In genomic region chr15:42461261-42461660, GRCh38 we compare ENCODE assay signal across 24 cellular contexts. TPM values are rescaled to one million over a fixed set of nuclear protein-coding genes. Genes with fewer than 3 reads are reported as not detected.
DNase-seq lines count a peak whose midpoint lies in the region; ATAC-seq, FAIRE-seq and TF ChIP-seq lines count a peak whose summit lies in the region.
"Had no signal": no experiment of that assay in that cellular context is flagged by ENCODE, and none has a peak within 500 bp of the region (broad histone marks: within the 10 kb centered on the region; RNA-seq: fewer than 3 reads in every experiment).

No MANE protein-coding gene starts in this region.

- no peak overlapping the region for H3K4me3 ChIP-seq in psoas muscle
- H3K4me3 ChIP-seq: lower lobe of right lung, pancreas, thoracic aorta had no signal

- ATAC-seq in psoas muscle (no peak), HG02759 (IDR thresholded peaks at IDR 0.05; ENCODE audit: unreplicated experiment) (no peak)
- ATAC-seq: activated T-cell treated with anti-CD3 and anti-CD28 coated beads, Interleukin-2, amount 50 U/mL, for 4 hours; lower lobe of right lung; pancreas had no signal

- peak; percentile 83 for FAIRE-seq in G401.6 (lab: Jason Lieb, UNC)
- FAIRE-seq: frontal cortex, pancreas had no signal

- H3K36me3 ChIP-seq in psoas muscle (ENCODE audit: insufficient read depth in 1 of 2, low read depth in 1 of 2) = peaks cover 0 to 28% of the 10 kb centered on the region in 2 donors

- peak; percentile 71 for DNase-seq in SK-MEL-5 (ENCODE audit: low read depth, low spot score)
- peak; percentile 80 for DNase-seq in foreskin melanocyte
- DNase-seq in psoas muscle = no peak
- DNase-seq in medulla oblongata (ENCODE audit: extremely low spot score) = no peak
- DNase-seq in GM13977 (ENCODE audit: low spot score) = no peak
- DNase-seq in GDM1 (lab: John Stamatoyannopoulos, UW) = no peak
- DNase-seq: activated naive CD4-positive, alpha-beta T cell treated with anti-CD3 and anti-CD28 coated beads, Interleukin-2, amount 10 ng/mL, durations not matched to agents 7 days and 5 days; activated T-cell treated with anti-CD3 and anti-CD28 coated beads, Interleukin-2, amount 50 U/mL, for 4 hours; anterior cingulate cortex; CD4-positive, CD25-positive, alpha-beta regulatory T cell; cerebellar nuclear complex; effector CD4-positive, alpha-beta T cell; erythroblast; HCEC 1CT; islet precursor cell; KG1; lower lobe of right lung; NCI-H187 treated with DMSO at 0.1 percent for 48 hours; NCI-H69; pancreas had no signal

- no peaks in the 10 kb centered on the region for H3K27me3 ChIP-seq in psoas muscle (ENCODE audit: insufficient read depth in 3 of 3, low read length in 2 of 3)
- H3K27me3 ChIP-seq: pancreas had no signal

- TF ChIP-seq CTCF in psoas muscle (IDR thresholded peaks at IDR 0.05) = no peak
- no peak for TF ChIP-seq CTCF in GM13977 (IDR thresholded peaks at IDR 0.05; ENCODE audit: extremely low read depth, insufficient read depth, missing control alignments)

- in situ Hi-C loops in SK-MEL-5 (cut with HindIII; ENCODE audit: low pct_unique_long_range_greater_than_20kb, low sequenced_read_pairs) = loop anchor here (25.0 kb wide), 1 partner anchor 199 kb away; the partner anchor contains the start of genes GANC and TMEM87A
- in situ Hi-C loops in GM13977 (cut with MboI; ENCODE audit: low pct_unique_long_range_greater_than_20kb, low sequenced_read_pairs, unreplicated experiment) = no loop called here

- 21 to 54% (median 48%) methylated on average over 3 of the region's 3 CpGs for WGBS in psoas muscle, 3 donors

- intact Hi-C loops in psoas muscle (cut with DNase I) = no loop called here

- H3K4me1 ChIP-seq in psoas muscle = peaks cover 26% of the 10 kb centered on the region

- no peaks in the 10 kb centered on the region for H3K9me3 ChIP-seq in psoas muscle
- H3K9me3 ChIP-seq: lower lobe of right lung, pancreas, thoracic aorta had no signal

- peak overlapping the region; percentile 61 for H3K27ac ChIP-seq in psoas muscle
- H3K27ac ChIP-seq: pancreas had no signal

RNA-seq across cellular contexts. Expression of gene ZNF106, which starts 29.7 kb away (rescaled TPM):
- total RNA-seq in SK-MEL-5 (2014; rRNA removed; shearing (Covaris generic)) = 173 and 184 TPM in 2 replicates
- 65.9 and 94.7 TPM in 2 replicates for polyA plus RNA-seq in SK-MEL-5 (2015; cell fraction: cytosol; rRNA removed)
- 31.5 and 38.4 TPM in 2 replicates for polyA plus RNA-seq in SK-MEL-5 (2015; cell fraction: nucleus; rRNA removed)
- 100 to 1,000 TPM; 520 to 768 (median 704) TPM for total RNA-seq in psoas muscle
- 100 to 1,000 TPM in 2 of 3 donors, 10 to 100 TPM in 1; 76.1 to 617 (median 125) TPM for polyA plus RNA-seq in psoas muscle

RNA-seq across cellular contexts. Expression of gene SNAP23, which starts 34.2 kb away (rescaled TPM):
- total RNA-seq in SK-MEL-5 (2014; rRNA removed; shearing (Covaris generic)) = 62.8 and 68.8 TPM in 2 replicates
- polyA plus RNA-seq in SK-MEL-5 (2015; cell fraction: cytosol; rRNA removed) = 60.6 and 62.5 TPM in 2 replicates
- 63.8 and 76.9 TPM in 2 replicates for polyA plus RNA-seq in SK-MEL-5 (2015; cell fraction: nucleus; rRNA removed)
- 10 to 100 TPM; 21.9 to 42.2 (median 31.6) TPM for total RNA-seq in psoas muscle
- 10 to 100 TPM; 12.9 to 17.4 (median 17.2) TPM for polyA plus RNA-seq in psoas muscle

Comparison
In these comparisons a context has a peak if more than half of its experiments do, and no peak if none do; other contexts are left out.
1. DNase-seq: peak in SK-MEL-5 (single experiment) and foreskin melanocyte (single experiment); none in psoas muscle (0 of 2), medulla oblongata (single experiment), GM13977 (single experiment) and GDM1 (single experiment).